ENCODE assay signal across 1 cellular context in the genomic region with DNA sequence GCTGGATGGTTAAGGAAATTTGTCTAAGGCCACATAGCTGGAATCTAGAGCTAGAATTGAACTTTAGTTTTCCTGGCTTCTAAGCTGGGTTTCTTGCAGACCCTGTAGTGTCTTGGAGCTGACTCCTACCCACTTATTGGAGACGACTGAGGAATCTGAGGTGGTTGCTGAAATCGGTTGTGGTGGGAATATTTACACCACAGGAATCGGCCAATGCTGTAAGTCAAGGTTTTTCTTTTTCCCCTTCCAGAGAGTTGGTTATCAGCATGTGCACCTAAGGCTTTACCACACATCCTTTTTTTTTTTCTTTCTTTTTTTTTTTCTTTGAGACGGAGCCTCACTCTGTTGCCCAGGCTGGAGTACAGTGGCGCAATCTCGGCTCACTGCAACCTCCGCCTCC.
TF ChIP-seq lines count a peak whose summit lies in the region.

No MANE protein-coding gene starts in this region.

TF ChIP-seq in WTC11, 78 proteins besides CTCF, POLR2A, EP300 and RAD21:
- TF ChIP-seq, protein P1, sequence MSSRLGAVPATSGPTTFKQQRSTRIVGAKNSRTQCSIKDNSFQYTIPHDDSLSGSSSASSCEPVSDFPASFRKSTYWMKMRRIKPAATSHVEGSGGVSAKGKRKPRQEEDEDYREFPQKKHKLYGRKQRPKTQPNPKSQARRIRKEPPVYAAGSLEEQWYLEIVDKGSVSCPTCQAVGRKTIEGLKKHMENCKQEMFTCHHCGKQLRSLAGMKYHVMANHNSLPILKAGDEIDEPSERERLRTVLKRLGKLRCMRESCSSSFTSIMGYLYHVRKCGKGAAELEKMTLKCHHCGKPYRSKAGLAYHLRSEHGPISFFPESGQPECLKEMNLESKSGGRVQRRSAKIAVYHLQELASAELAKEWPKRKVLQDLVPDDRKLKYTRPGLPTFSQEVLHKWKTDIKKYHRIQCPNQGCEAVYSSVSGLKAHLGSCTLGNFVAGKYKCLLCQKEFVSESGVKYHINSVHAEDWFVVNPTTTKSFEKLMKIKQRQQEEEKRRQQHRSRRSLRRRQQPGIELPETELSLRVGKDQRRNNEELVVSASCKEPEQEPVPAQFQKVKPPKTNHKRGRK (CRISPR knock-in tag; IDR thresholded peaks at IDR 0.05; ENCODE audit: borderline replicate concordance), result no peak
- TF ChIP-seq, protein P2, sequence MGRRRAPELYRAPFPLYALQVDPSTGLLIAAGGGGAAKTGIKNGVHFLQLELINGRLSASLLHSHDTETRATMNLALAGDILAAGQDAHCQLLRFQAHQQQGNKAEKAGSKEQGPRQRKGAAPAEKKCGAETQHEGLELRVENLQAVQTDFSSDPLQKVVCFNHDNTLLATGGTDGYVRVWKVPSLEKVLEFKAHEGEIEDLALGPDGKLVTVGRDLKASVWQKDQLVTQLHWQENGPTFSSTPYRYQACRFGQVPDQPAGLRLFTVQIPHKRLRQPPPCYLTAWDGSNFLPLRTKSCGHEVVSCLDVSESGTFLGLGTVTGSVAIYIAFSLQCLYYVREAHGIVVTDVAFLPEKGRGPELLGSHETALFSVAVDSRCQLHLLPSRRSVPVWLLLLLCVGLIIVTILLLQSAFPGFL (CRISPR knock-in tag; IDR thresholded peaks at IDR 0.05; ENCODE audit: borderline replicate concordance), result no peak
- no peak for TF ChIP-seq TCF7 (CRISPR knock-in tag; IDR thresholded peaks at IDR 0.05; ENCODE audit: low read depth)
- TF ChIP-seq, protein P3, sequence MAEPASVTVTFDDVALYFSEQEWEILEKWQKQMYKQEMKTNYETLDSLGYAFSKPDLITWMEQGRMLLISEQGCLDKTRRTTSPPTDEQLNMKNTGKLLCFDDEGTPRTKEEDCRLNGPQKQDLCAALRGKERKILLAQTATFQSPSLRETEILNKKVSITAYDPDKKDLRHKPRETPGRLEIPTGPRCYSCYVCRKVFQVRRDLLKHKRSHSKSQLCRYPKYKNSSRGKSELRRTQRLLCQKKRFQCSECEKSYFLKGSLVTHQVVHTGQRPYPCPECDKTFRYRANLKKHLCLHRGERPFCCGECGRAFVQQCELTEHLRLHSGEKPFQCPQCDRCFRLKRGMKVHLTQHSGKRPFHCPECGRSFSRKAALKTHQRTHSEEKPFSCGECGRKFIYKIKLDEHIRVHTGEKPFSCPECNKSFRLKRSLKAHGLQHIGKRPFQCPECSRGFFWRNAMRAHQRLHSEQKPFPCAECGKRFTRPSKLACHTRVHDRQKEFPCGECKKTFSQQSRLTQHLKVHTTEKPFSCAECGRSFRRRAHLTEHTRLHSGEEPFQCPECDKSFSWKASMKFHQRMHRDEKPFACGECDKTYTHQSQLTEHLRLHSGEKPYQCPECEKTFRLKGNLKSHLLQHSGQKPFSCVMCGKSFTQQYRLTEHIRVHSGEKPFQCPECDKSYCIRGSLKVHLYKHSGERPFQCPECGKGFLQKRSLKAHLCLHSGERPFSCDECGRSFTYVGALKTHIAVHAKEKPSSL (CRISPR knock-in tag; conservative IDR thresholded peaks at IDR 0.05), result no peak
- TF ChIP-seq MYBL2 (CRISPR knock-in tag; IDR thresholded peaks at IDR 0.05), result no peak
- TF ChIP-seq SMAD4 (CRISPR knock-in tag; IDR thresholded peaks at IDR 0.05), result no peak
- no peak for TF ChIP-seq ETV6 (CRISPR knock-in tag; IDR thresholded peaks at IDR 0.05)
- TF ChIP-seq HMGA2 (CRISPR knock-in tag; IDR thresholded peaks at IDR 0.05), result no peak
- TF ChIP-seq CREM (CRISPR knock-in tag; IDR thresholded peaks at IDR 0.05), result no peak
- TF ChIP-seq SP1 (CRISPR knock-in tag; conservative IDR thresholded peaks at IDR 0.05), result no peak
- no peak for TF ChIP-seq MLX (CRISPR knock-in tag; IDR thresholded peaks at IDR 0.05)
- no peak for TF ChIP-seq HMGXB4 (CRISPR knock-in tag; IDR thresholded peaks at IDR 0.05)
- no peak for TF ChIP-seq CREB1 (CRISPR knock-in tag; IDR thresholded peaks at IDR 0.05)
- TF ChIP-seq, protein P4, sequence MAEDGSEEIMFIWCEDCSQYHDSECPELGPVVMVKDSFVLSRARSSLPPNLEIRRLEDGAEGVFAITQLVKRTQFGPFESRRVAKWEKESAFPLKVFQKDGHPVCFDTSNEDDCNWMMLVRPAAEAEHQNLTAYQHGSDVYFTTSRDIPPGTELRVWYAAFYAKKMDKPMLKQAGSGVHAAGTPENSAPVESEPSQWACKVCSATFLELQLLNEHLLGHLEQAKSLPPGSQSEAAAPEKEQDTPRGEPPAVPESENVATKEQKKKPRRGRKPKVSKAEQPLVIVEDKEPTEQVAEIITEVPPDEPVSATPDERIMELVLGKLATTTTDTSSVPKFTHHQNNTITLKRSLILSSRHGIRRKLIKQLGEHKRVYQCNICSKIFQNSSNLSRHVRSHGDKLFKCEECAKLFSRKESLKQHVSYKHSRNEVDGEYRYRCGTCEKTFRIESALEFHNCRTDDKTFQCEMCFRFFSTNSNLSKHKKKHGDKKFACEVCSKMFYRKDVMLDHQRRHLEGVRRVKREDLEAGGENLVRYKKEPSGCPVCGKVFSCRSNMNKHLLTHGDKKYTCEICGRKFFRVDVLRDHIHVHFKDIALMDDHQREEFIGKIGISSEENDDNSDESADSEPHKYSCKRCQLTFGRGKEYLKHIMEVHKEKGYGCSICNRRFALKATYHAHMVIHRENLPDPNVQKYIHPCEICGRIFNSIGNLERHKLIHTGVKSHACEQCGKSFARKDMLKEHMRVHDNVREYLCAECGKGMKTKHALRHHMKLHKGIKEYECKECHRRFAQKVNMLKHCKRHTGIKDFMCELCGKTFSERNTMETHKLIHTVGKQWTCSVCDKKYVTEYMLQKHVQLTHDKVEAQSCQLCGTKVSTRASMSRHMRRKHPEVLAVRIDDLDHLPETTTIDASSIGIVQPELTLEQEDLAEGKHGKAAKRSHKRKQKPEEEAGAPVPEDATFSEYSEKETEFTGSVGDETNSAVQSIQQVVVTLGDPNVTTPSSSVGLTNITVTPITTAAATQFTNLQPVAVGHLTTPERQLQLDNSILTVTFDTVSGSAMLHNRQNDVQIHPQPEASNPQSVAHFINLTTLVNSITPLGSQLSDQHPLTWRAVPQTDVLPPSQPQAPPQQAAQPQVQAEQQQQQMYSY (CRISPR knock-in tag; IDR thresholded peaks at IDR 0.05), result no peak
TF ChIP-seq in WTC11: peak in this region for 0.
